In genomic region chr4:153758136-153758535, GRCh38 we compare ENCODE assay signal across 28 cellular contexts. TPM values are rescaled to one million over a fixed set of nuclear protein-coding genes. Genes with fewer than 3 reads are reported as not detected.
A peak's percentile ranks its signal among the peaks of the same experiment; 100 is the strongest.
DNase-seq lines count a peak whose midpoint lies in the region; ATAC-seq and TF ChIP-seq lines count a peak whose summit lies in the region.
"Had no signal": no experiment of that assay in that cellular context is flagged by ENCODE, and none has a peak within 500 bp of the region (broad histone marks: within the 10 kb centered on the region; RNA-seq: fewer than 3 reads in every experiment).

No MANE protein-coding gene starts in this region.

- no peak overlapping the region for H3K9ac ChIP-seq in H9 (ENCODE audit: extremely low read depth, insufficient read length, low read length)

- DNase-seq in CD4-positive, CD25-positive, alpha-beta regulatory T cell = no peak
- DNase-seq in H9 (peak; percentile 34), dorsolateral prefrontal cortex (peak in 1 of 10 donors; percentile 5), lower lobe of right lung (no peak)
- no peak for DNase-seq in naive thymus-derived CD4-positive, alpha-beta T cell
- DNase-seq: activated CD4-positive, alpha-beta T cell treated with anti-CD3 and anti-CD28 coated beads for 48 hours; activated naive CD4-positive, alpha-beta T cell; activated T-cell treated with anti-CD3 and anti-CD28 coated beads, Interleukin-2, amount 50 U/mL, for 24 hours; DMS 273 treated with DMSO at 0.1 percent for 48 hours; left colon; mesenchymal stem cell; naive B cell; NCI-H1048; NCI-H1930; ovary; right cardiac atrium; stimulated activated CD4-positive, alpha-beta T cell treated with anti-CD3 and anti-CD28 coated beads, Interleukin-4, amount 100 ng/mL, for 1 hour; testis had no signal

- TF ChIP-seq CTCF in H9 (conservative IDR thresholded peaks at IDR 0.05) (no peak), dorsolateral prefrontal cortex (IDR thresholded peaks at IDR 0.05 in 54 of 56, conservative IDR thresholded peaks at IDR 0.05 in 2 of 56; ENCODE audit: low read depth in 1 of 56, partially characterized antibody in 56 of 56) (no peak), lower lobe of right lung (IDR thresholded peaks at IDR 0.05) (no peak)

- no peak overlapping the region for H3K14ac ChIP-seq in H9 (ENCODE audit: insufficient read depth, low read length)

- no peak overlapping the region for H4K91ac ChIP-seq in H9 (ENCODE audit: insufficient read length, low read depth, low read length)

- peaks cover 11% of the 10 kb centered on the region for H3K23me2 ChIP-seq in H9 (ENCODE audit: insufficient read length, low read depth, low read length, poor library complexity, severe bottlenecking)

- no peak for ATAC-seq in CD4-positive, CD25-positive, alpha-beta regulatory T cell (ENCODE audit: low read depth in 2 of 2)
- ATAC-seq in naive thymus-derived CD4-positive, alpha-beta T cell = no peak
- no peak for ATAC-seq in lower lobe of right lung
- ATAC-seq in HG03175 (IDR thresholded peaks at IDR 0.05; ENCODE audit: unreplicated experiment) = no peak
- ATAC-seq in GM21381 (IDR thresholded peaks at IDR 0.05; ENCODE audit: unreplicated experiment) = no peak
- ATAC-seq: left colon; right cardiac atrium; SK-N-SH treated with all-trans-retinoic acid at 6 μM for 48 hours; stimulated activated memory B cell treated with anti-CD40 and anti-IgM and Interleukin-4, amounts not matched to agents 10 μg/mL and 1 μg/mL and 100 μg/mL, for 72 hours had no signal

- peaks cover 18% of the 10 kb centered on the region for H3K27me3 ChIP-seq in CD4-positive, CD25-positive, alpha-beta regulatory T cell (ENCODE audit: control insufficient read depth, insufficient read depth, low read length)
- H3K27me3 ChIP-seq in H9 (ENCODE audit: insufficient read depth, low read length) = no peaks in the 10 kb centered on the region
- no peaks in the 10 kb centered on the region for H3K27me3 ChIP-seq in dorsolateral prefrontal cortex
- no peaks in the 10 kb centered on the region for H3K27me3 ChIP-seq in naive thymus-derived CD4-positive, alpha-beta T cell (ENCODE audit: control insufficient read depth in 2 of 2, insufficient read depth in 2 of 2, low read length in 2 of 2)
- peaks cover 39% of the 10 kb centered on the region for H3K27me3 ChIP-seq in lower lobe of right lung (ENCODE audit: low read depth)
- H3K27me3 ChIP-seq: ascending aorta, ovary, testis had no signal

- H2AK5ac ChIP-seq in H9 (ENCODE audit: insufficient read length, low read length) = no peak overlapping the region

- H3K4me1 Mint-ChIP-seq in CD4-positive, CD25-positive, alpha-beta regulatory T cell = peaks cover 5 to 78% (median 25%) of the 10 kb centered on the region in 4 donors
- peaks cover 22 to 23% of the 10 kb centered on the region in 2 experiments for H3K4me1 Mint-ChIP-seq in H9
- peaks cover 6 to 81% (median 68%) of the 10 kb centered on the region in 7 donors for H3K4me1 Mint-ChIP-seq in naive thymus-derived CD4-positive, alpha-beta T cell
- H3K4me1 Mint-ChIP-seq: stimulated activated memory B cell treated with anti-CD40 and anti-IgM and Interleukin-4, amounts not matched to agents 10 μg/mL and 1 μg/mL and 100 μg/mL, for 72 hours had no signal

- intact Hi-C loops in dorsolateral prefrontal cortex (cut with DNase I) = loop anchor here in 1 of 2 donors (10.0 kb wide), 3 partner anchors 123 to 413 kb away; partner anchors contain the start of gene MND1
- intact Hi-C loops in naive thymus-derived CD4-positive, alpha-beta T cell (cut with micrococcal nuclease) = loop anchor here in 1 of 2 donors (10.0 kb wide), 1 partner anchor 293 kb away; the partner anchor contains the start of gene TMEM131L
- intact Hi-C loops in lower lobe of right lung (cut with DNase I) = no loop called here

- H3K4me3 ChIP-seq in CD4-positive, CD25-positive, alpha-beta regulatory T cell (ENCODE audit: low read depth, low read length) = peak overlapping the region; percentile 22
- peak overlapping the region in 43 of 59 donors; percentile 10 to 83 (median 72) for H3K4me3 ChIP-seq in dorsolateral prefrontal cortex
- no peak overlapping the region for H3K4me3 ChIP-seq in naive thymus-derived CD4-positive, alpha-beta T cell (ENCODE audit: low read length)
- H3K4me3 ChIP-seq in lower lobe of right lung = no peak overlapping the region
- H3K4me3 ChIP-seq: ascending aorta, ovary, testis had no signal

- H3K18ac ChIP-seq in H9 (ENCODE audit: insufficient read length, low read depth, low read length) = no peak overlapping the region

- H4K5ac ChIP-seq in H9 (ENCODE audit: insufficient read length, low read depth, low read length) = no peak overlapping the region

- H4K20me1 ChIP-seq in H9 (ENCODE audit: control insufficient read depth, insufficient read depth, insufficient read length) = no peaks in the 10 kb centered on the region

- H3K4me2 ChIP-seq in H9 (ENCODE audit: insufficient read depth, insufficient read length, low read length) = peak overlapping the region; percentile 85

- no peak overlapping the region for H2BK15ac ChIP-seq in H9 (ENCODE audit: low read depth, low read length)

- no peak overlapping the region for H3K56ac ChIP-seq in H9 (ENCODE audit: insufficient read length, low read depth, low read length)

- no peak overlapping the region for H3T11ph ChIP-seq in H9 (ENCODE audit: low read length)

- H2BK20ac ChIP-seq in H9 (ENCODE audit: low read depth, low read length, poor library complexity, severe bottlenecking) = no peak overlapping the region

- peaks cover 0 to 5% (median 0%) of the 10 kb centered on the region in 7 donors for H3K9me3 Mint-ChIP-seq in CD4-positive, CD25-positive, alpha-beta regulatory T cell
- H3K9me3 Mint-ChIP-seq in H9 = peaks cover 0 to 3% of the 10 kb centered on the region in 2 experiments; a peak in 2 of 5 replicates
- peaks cover 0 to 5% (median 0%) of the 10 kb centered on the region in 11 donors for H3K9me3 Mint-ChIP-seq in naive thymus-derived CD4-positive, alpha-beta T cell
- H3K9me3 Mint-ChIP-seq: activated T-cell treated with anti-CD3 and anti-CD28 coated beads, Interleukin-2, amount 50 U/mL, for 24 hours; stimulated activated memory B cell treated with anti-CD40 and anti-IgM and Interleukin-4, amounts not matched to agents 10 μg/mL and 1 μg/mL and 100 μg/mL, for 72 hours; T-helper 2 cell treated with Interferon-gamma antibody and Interleukin-4, amounts not matched to agents 5 μg/mL and 100 μg/mL, for 36 hours had no signal

- peaks cover 56% of the 10 kb centered on the region for H3K27me3 Mint-ChIP-seq in CD4-positive, CD25-positive, alpha-beta regulatory T cell
- H3K27me3 Mint-ChIP-seq in H9 (ENCODE audit: low read depth) = peaks cover 51% of the 10 kb centered on the region
- peaks cover 0 to 62% (median 9%) of the 10 kb centered on the region in 5 donors for H3K27me3 Mint-ChIP-seq in naive thymus-derived CD4-positive, alpha-beta T cell

- WGBS in H9 (ENCODE audit: extremely low coverage, insufficient read length, low lambda C conversion rate) = no CpG with 5 or more reads among the region's 2 CpGs

- peak overlapping the region; percentile 61 to 94 (median 92) for H3K27ac Mint-ChIP-seq in CD4-positive, CD25-positive, alpha-beta regulatory T cell
- no peak overlapping the region; a peak in 1 of 7 replicates for H3K27ac Mint-ChIP-seq in H9
- peak overlapping the region in 8 of 9 donors; percentile 68 to 95 (median 90) for H3K27ac Mint-ChIP-seq in naive thymus-derived CD4-positive, alpha-beta T cell
- H3K27ac Mint-ChIP-seq: activated T-cell treated with anti-CD3 and anti-CD28 coated beads, Interleukin-2, amount 50 U/mL, for 24 hours; CD14-positive monocyte; stimulated activated memory B cell treated with anti-CD40 and anti-IgM and Interleukin-4, amounts not matched to agents 10 μg/mL and 1 μg/mL and 100 μg/mL, for 72 hours; T-helper 2 cell treated with Interferon-gamma antibody and Interleukin-4, amounts not matched to agents 5 μg/mL and 100 μg/mL, for 36 hours had no signal

- no peak overlapping the region for H3K23ac ChIP-seq in H9 (ENCODE audit: insufficient read length, low read depth, low read length)

- no peak overlapping the region for H2AFZ ChIP-seq in H9 (ENCODE audit: low read length)

- H2BK5ac ChIP-seq in H9 (ENCODE audit: insufficient read length, low read length) = no peak overlapping the region

- H2BK120ac ChIP-seq in H9 (ENCODE audit: low read depth, low read length, poor library complexity, severe bottlenecking) = no peak overlapping the region

- POLR2A ChIA-PET in naive thymus-derived CD4-positive, alpha-beta T cell (lab: Charles Lee) = no interaction called here

- H3K9me3 ChIP-seq in CD4-positive, CD25-positive, alpha-beta regulatory T cell (ENCODE audit: control insufficient read depth in 2 of 2, low read length in 2 of 2) = no peaks in the 10 kb centered on the region
- H3K9me3 ChIP-seq in H9 (ENCODE audit: control insufficient read depth, low read depth, low read length) = no peaks in the 10 kb centered on the region
- no peaks in the 10 kb centered on the region for H3K9me3 ChIP-seq in naive thymus-derived CD4-positive, alpha-beta T cell (ENCODE audit: control insufficient read depth in 2 of 3, low read length in 3 of 3)
- no peaks in the 10 kb centered on the region for H3K9me3 ChIP-seq in lower lobe of right lung
- H3K9me3 ChIP-seq: ovary, testis had no signal

- H3K36me3 ChIP-seq in CD4-positive, CD25-positive, alpha-beta regulatory T cell (ENCODE audit: control insufficient read depth, insufficient read depth, low read length) = no peaks in the 10 kb centered on the region
- no peaks in the 10 kb centered on the region for H3K36me3 ChIP-seq in naive thymus-derived CD4-positive, alpha-beta T cell (ENCODE audit: control insufficient read depth in 2 of 3, insufficient read depth in 3 of 3, low read length in 3 of 3)
- no peaks in the 10 kb centered on the region for H3K36me3 ChIP-seq in lower lobe of right lung
- H3K36me3 ChIP-seq: ascending aorta, ovary had no signal

- H2BK12ac ChIP-seq in H9 (ENCODE audit: insufficient read length, low read depth, low read length) = no peak overlapping the region

- H3K36me3 Mint-ChIP-seq in CD4-positive, CD25-positive, alpha-beta regulatory T cell = peaks cover 5% of the 10 kb centered on the region
- H3K36me3 Mint-ChIP-seq in H9 (ENCODE audit: insufficient read depth in 1 of 3, low read depth in 3 of 3) = peaks cover 8 to 19% (median 12%) of the 10 kb centered on the region in 3 experiments
- peaks cover 0 to 5% (median 0%) of the 10 kb centered on the region in 5 donors for H3K36me3 Mint-ChIP-seq in naive thymus-derived CD4-positive, alpha-beta T cell
- H3K36me3 Mint-ChIP-seq: naive B cell; stimulated activated memory B cell treated with anti-CD40 and anti-IgM and Interleukin-4, amounts not matched to agents 10 μg/mL and 1 μg/mL and 100 μg/mL, for 72 hours had no signal

- H3K4me3 Mint-ChIP-seq in CD4-positive, CD25-positive, alpha-beta regulatory T cell = peak overlapping the region; percentile 82 to 89 (median 86)
- peak overlapping the region; percentile 70 to 88 for H3K4me3 Mint-ChIP-seq in H9
- H3K4me3 Mint-ChIP-seq in naive thymus-derived CD4-positive, alpha-beta T cell = peak overlapping the region; percentile 25 to 91 (median 84)
- H3K4me3 Mint-ChIP-seq: stimulated activated memory B cell treated with anti-CD40 and anti-IgM and Interleukin-4, amounts not matched to agents 10 μg/mL and 1 μg/mL and 100 μg/mL, for 72 hours had no signal

- H3K4me1 ChIP-seq in CD4-positive, CD25-positive, alpha-beta regulatory T cell (ENCODE audit: control insufficient read depth, insufficient read depth, low read length, poor library complexity, severe bottlenecking) = peaks cover 15% of the 10 kb centered on the region
- peaks cover 10% of the 10 kb centered on the region for H3K4me1 ChIP-seq in H9 (ENCODE audit: insufficient read depth, low read length)
- peaks cover 0 to 32% of the 10 kb centered on the region in 2 donors for H3K4me1 ChIP-seq in naive thymus-derived CD4-positive, alpha-beta T cell (ENCODE audit: control insufficient read depth in 2 of 2, insufficient read depth in 2 of 2, low read length in 2 of 2)
- H3K4me1 ChIP-seq in lower lobe of right lung = peaks cover 9% of the 10 kb centered on the region
- H3K4me1 ChIP-seq: ascending aorta, testis had no signal

- H3K27ac ChIP-seq in CD4-positive, CD25-positive, alpha-beta regulatory T cell (ENCODE audit: insufficient read depth, low read length, poor library complexity, severe bottlenecking) = no peak overlapping the region
- H3K27ac ChIP-seq in H9 (ENCODE audit: insufficient read length, low read depth, low read length) (no peak overlapping the region), dorsolateral prefrontal cortex (no peak overlapping the region), lower lobe of right lung (no peak overlapping the region)
- no peak overlapping the region for H3K27ac ChIP-seq in naive thymus-derived CD4-positive, alpha-beta T cell (ENCODE audit: low read depth, low read length)
- H3K27ac ChIP-seq: ascending aorta, ovary, testis had no signal

- H3K79me1 ChIP-seq in H9 (ENCODE audit: insufficient read depth, low read depth, low read length, poor library complexity, severe bottlenecking) = no peaks in the 10 kb centered on the region

- no peaks in the 10 kb centered on the region for H3K79me2 ChIP-seq in H9 (ENCODE audit: insufficient read depth, low read length)

- CTCF ChIA-PET in naive thymus-derived CD4-positive, alpha-beta T cell (lab: Charles Lee) = interaction anchor here (1.1 kb wide), 1 partner anchor 32 kb away, joined by 3 read pairs; no protein-coding TSS in a partner anchor

- H4K8ac ChIP-seq in H9 (replicated peaks; ENCODE audit: insufficient read length, low read depth, low read length) = no peak overlapping the region

- no peak overlapping the region for H3K4ac ChIP-seq in H9 (ENCODE audit: low read depth, low read length)

RNA-seq across cellular contexts. Expression of gene RNF175, which starts 1.7 kb away (rescaled TPM):
- 2.1 TPM for total RNA-seq in CD4-positive, CD25-positive, alpha-beta regulatory T cell
- polyA plus RNA-seq in CD4-positive, CD25-positive, alpha-beta regulatory T cell = 10 to 100 TPM in 2 of 4 donors, 1 to 10 TPM in 2; 5.7 to 17.3 (median 10.3) TPM
- total RNA-seq in H9 (2021) = 3.3 and 4.3 TPM in 2 replicates
- 10 to 100 TPM in 119 of 120 experiments, 1 to 10 TPM in 1; 8.7 to 46.5 (median 29.8) TPM for total RNA-seq in dorsolateral prefrontal cortex
- total RNA-seq in naive thymus-derived CD4-positive, alpha-beta T cell = 10 to 100 TPM in 1 of 5 experiments, 1 to 10 TPM in 3, not detected in 1; 6.4 to 11.1 (median 8.4) TPM
- 10 to 100 TPM in 1 of 2 donors, 1 to 10 TPM in 1; 8.4 to 14.0 TPM for polyA plus RNA-seq in naive thymus-derived CD4-positive, alpha-beta T cell
- total RNA-seq in lower lobe of right lung = 0.12 TPM
- total RNA-seq: activated CD8-positive, alpha-beta memory T cell treated with anti-CD3 and anti-CD28 coated beads for 36 hours; ascending aorta; left colon; ovary had no signal
- polyA plus RNA-seq: AG04450 had no signal

RNA-seq across cellular contexts. Expression of gene SFRP2, which starts 30.7 kb away (rescaled TPM):
- total RNA-seq in CD4-positive, CD25-positive, alpha-beta regulatory T cell = not detected
- not detected for polyA plus RNA-seq in CD4-positive, CD25-positive, alpha-beta regulatory T cell
- total RNA-seq in H9 (2021) = 156 and 161 TPM in 2 replicates
- total RNA-seq in dorsolateral prefrontal cortex = 10 to 100 TPM in 51 of 120 experiments, 1 to 10 TPM in 69; 1.9 to 28.8 (median 9.3) TPM
- not detected for total RNA-seq in naive thymus-derived CD4-positive, alpha-beta T cell
- polyA plus RNA-seq in naive thymus-derived CD4-positive, alpha-beta T cell = not detected
- 39.5 TPM for total RNA-seq in lower lobe of right lung
- total RNA-seq: OCI-LY7 had no signal
- polyA plus RNA-seq: AG04450, CD14-positive monocyte had no signal

Comparison
In these comparisons a context has a peak if more than half of its experiments do, and no peak if none do; other contexts are left out.
1. H3K4me3 ChIP-seq: peak in CD4-positive, CD25-positive, alpha-beta regulatory T cell (single experiment) and dorsolateral prefrontal cortex (43 of 59); none in naive thymus-derived CD4-positive, alpha-beta T cell (single experiment) and lower lobe of right lung (single experiment).
2. H3K27ac Mint-ChIP-seq: peak in CD4-positive, CD25-positive, alpha-beta regulatory T cell (3 of 3) and naive thymus-derived CD4-positive, alpha-beta T cell (8 of 9); none in H9 (0 of 3).
3. Peak in every context shown above with its lines, with median percentiles within 50 percentile points of each other: H3K4me3 Mint-ChIP-seq.